Comparison of ENCODE assay signal across 11 cellular contexts in the genomic region with DNA sequence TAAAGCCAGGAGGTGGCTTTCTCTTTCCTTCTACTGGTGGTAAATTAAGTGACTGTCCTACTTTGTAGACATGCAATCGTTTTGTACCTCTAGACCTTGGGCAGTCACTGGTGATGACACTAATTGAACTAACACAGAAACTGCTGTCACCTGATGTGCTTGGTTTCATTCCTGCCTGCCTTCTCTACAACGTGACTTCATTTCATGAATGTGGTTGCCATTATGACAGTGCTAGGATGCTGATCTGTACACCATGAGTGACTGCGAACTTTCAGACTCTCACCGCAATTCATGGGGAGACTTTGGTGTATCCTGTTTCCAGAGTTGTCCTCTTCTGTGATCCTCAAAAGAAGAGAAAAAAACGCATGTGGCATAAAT. TPM values are rescaled to one million over a fixed set of nuclear protein-coding genes. Genes with fewer than 3 reads are reported as not detected.
DNase-seq lines count a peak whose midpoint lies in the region; ATAC-seq, FAIRE-seq and TF ChIP-seq lines count a peak whose summit lies in the region.
"Had no signal": no experiment of that assay in that cellular context is flagged by ENCODE, and none has a peak within 500 bp of the region (broad histone marks: within the 10 kb centered on the region; RNA-seq: fewer than 3 reads in every experiment).

No MANE protein-coding gene starts in this region.

- H3K4me1 ChIP-seq in BE2C, result peaks cover 10% of the 10 kb centered on the region

- H3K4me3 Mint-ChIP-seq in T-helper 2 cell treated with Interferon-gamma antibody and Interleukin-4, amounts not matched to agents 5 μg/mL and 100 μg/mL, for 36 hours, result peak overlapping the region; percentile 20

- H3K27me3 Mint-ChIP-seq in T-helper 2 cell treated with Interferon-gamma antibody and Interleukin-4, amounts not matched to agents 5 μg/mL and 100 μg/mL, for 36 hours (ENCODE audit: low read depth), result peaks cover 22% of the 10 kb centered on the region

- H3K4me1 Mint-ChIP-seq in T-helper 2 cell treated with Interferon-gamma antibody and Interleukin-4, amounts not matched to agents 5 μg/mL and 100 μg/mL, for 36 hours (ENCODE audit: low read depth), result peaks cover 53% of the 10 kb centered on the region

- TF ChIP-seq CTCF in BE2C (IDR thresholded peaks at IDR 0.05; ENCODE audit: low read depth, low read length), result no peak

- peak; percentile 36 for DNase-seq in GM18507 (ENCODE audit: extremely low spot score, insufficient read length, low read depth)
- DNase-seq in T-helper 2 cell treated with Interferon-gamma antibody and Interleukin-4, amounts not matched to agents 5 μg/mL and 100 μg/mL, for 36 hours (ENCODE audit: low spot score), result peak; percentile 69
- no peak for DNase-seq in UCSD-AML1 (lab: John Stamatoyannopoulos, UW; ENCODE audit: unreplicated experiment)
- DNase-seq in iPS-NIHi7 (ENCODE audit: extremely low spot score), result no peak
- no peak for DNase-seq in BE2C
- DNase-seq in SKM-1 (lab: John Stamatoyannopoulos, UW; ENCODE audit: unreplicated experiment), result no peak
- DNase-seq: caudate nucleus, IMR-90 had no signal

- ATAC-seq in GM19395 (IDR thresholded peaks at IDR 0.05; ENCODE audit: unreplicated experiment) (peak; percentile 98), HG02943 (IDR thresholded peaks at IDR 0.05; ENCODE audit: low read depth, unreplicated experiment) (peak; percentile 84)

- no peaks in the 10 kb centered on the region for H3K9me3 ChIP-seq in BE2C

- peak; percentile 94 for FAIRE-seq in GM18507 (lab: Jason Lieb, UNC)
- FAIRE-seq: G401.6 had no signal

- no peaks in the 10 kb centered on the region for H3K36me3 Mint-ChIP-seq in T-helper 2 cell treated with Interferon-gamma antibody and Interleukin-4, amounts not matched to agents 5 μg/mL and 100 μg/mL, for 36 hours (ENCODE audit: low read depth)

- H3K36me3 ChIP-seq in BE2C, result no peaks in the 10 kb centered on the region

- no peaks in the 10 kb centered on the region for H3K27me3 ChIP-seq in BE2C

- peak overlapping the region; percentile 82 for H3K27ac Mint-ChIP-seq in T-helper 2 cell treated with Interferon-gamma antibody and Interleukin-4, amounts not matched to agents 5 μg/mL and 100 μg/mL, for 36 hours

- H3K4me3 ChIP-seq in BE2C (ENCODE audit: low read depth, low read length), result no peak overlapping the region

- H3K9me3 Mint-ChIP-seq in T-helper 2 cell treated with Interferon-gamma antibody and Interleukin-4, amounts not matched to agents 5 μg/mL and 100 μg/mL, for 36 hours, result peaks cover 4% of the 10 kb centered on the region

RNA-seq across cellular contexts. Expression of gene UBE2QL1, which starts 47.5 kb away (rescaled TPM):
- 7.1 TPM for polyA plus RNA-seq in BE2C (2012; ENCODE audit: insufficient read depth, insufficient read length, low read depth)
- polyA plus RNA-seq: IMR-90 had no signal

Comparison
In these comparisons a context has a peak if more than half of its experiments do, and no peak if none do; other contexts are left out.
1. DNase-seq: peak in GM18507 (single experiment) and T-helper 2 cell treated with Interferon-gamma antibody and Interleukin-4, amounts not matched to agents 5 μg/mL and 100 μg/mL, for 36 hours (single experiment); none in UCSD-AML1 (single experiment), iPS-NIHi7 (single experiment), BE2C (single experiment) and SKM-1 (single experiment).